ENCODE assay signal across 16 cellular contexts in genomic region chr2:145601306-145601925, GRCh38.
"Had no signal": no experiment of that assay in that cellular context is flagged by ENCODE, and none has a peak within 500 bp of the region (broad histone marks: within the 10 kb centered on the region; RNA-seq: fewer than 3 reads in every experiment).

No MANE protein-coding gene starts in this region.

- DNase-seq: activated B cell treated with CpG ODN at 0.5 μM for 24 hours; activated CD4-positive, alpha-beta T cell treated with anti-CD3 and anti-CD28 coated beads, Interleukin-2, amount 10 ng/mL, durations not matched to agents 7 days and 5 days; activated naive CD4-positive, alpha-beta T cell treated with anti-CD3 and anti-CD28 coated beads for 36 hours; activated T-cell treated with anti-CD3 and anti-CD28 coated beads for 4 hours; caudate nucleus; colonic mucosa; effector memory CD8-positive, alpha-beta T cell; left ventricle myocardium inferior; mesendoderm; right cardiac atrium; tibial artery had no signal

- H3K4me3 ChIP-seq: colonic mucosa, gastroesophageal sphincter, left ventricle myocardium inferior, smooth muscle cell, tibial artery, vagina had no signal

- H3K27me3 ChIP-seq: colonic mucosa, gastroesophageal sphincter, tibial artery, vagina had no signal

- ATAC-seq: activated T-helper 17 cell treated with anti-CD3 and anti-CD28 coated beads, Interleukin-2, amount 50 U/mL, for 72 hours; effector memory CD8-positive, alpha-beta T cell; gastroesophageal sphincter; right cardiac atrium had no signal

- H3K36me3 ChIP-seq: colonic mucosa, gastroesophageal sphincter, left ventricle myocardium inferior, tibial artery, vagina had no signal

- H3K9me3 ChIP-seq: colonic mucosa, gastroesophageal sphincter, left ventricle myocardium inferior, tibial artery, vagina had no signal

- H3K27ac ChIP-seq: colonic mucosa, epithelial cell of prostate, gastroesophageal sphincter, left ventricle myocardium inferior, tibial artery, vagina had no signal

- H3K4me1 ChIP-seq: colonic mucosa, gastroesophageal sphincter, left ventricle myocardium inferior, tibial artery, vagina had no signal

- H3K4me2 ChIP-seq: smooth muscle cell had no signal
